ENCODE assay signal across 11 cellular contexts in the genomic region with DNA sequence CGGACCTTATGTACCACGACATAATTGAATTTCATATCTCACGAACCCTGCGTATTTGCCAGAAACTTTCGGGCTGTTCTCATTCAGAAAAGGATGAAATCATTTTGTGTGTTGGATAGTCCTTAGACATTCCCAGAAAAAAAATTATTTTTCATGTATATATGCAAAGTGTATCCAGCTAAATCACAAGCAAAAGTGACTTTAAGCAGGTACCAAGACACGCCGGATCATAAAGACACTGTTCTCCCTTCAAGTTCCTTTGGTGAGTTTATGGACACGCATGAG. TPM values are rescaled to one million over a fixed set of nuclear protein-coding genes. Genes with fewer than 3 reads are reported as not detected.
A peak's percentile ranks its signal among the peaks of the same experiment; 100 is the strongest.
DNase-seq lines count a peak whose midpoint lies in the region; ATAC-seq, FAIRE-seq and TF ChIP-seq lines count a peak whose summit lies in the region.
"Had no signal": no experiment of that assay in that cellular context is flagged by ENCODE, and none has a peak within 500 bp of the region (broad histone marks: within the 10 kb centered on the region; RNA-seq: fewer than 3 reads in every experiment).

No MANE protein-coding gene starts in this region.

- ATAC-seq in GM21360 (IDR thresholded peaks at IDR 0.05; ENCODE audit: unreplicated experiment): no peak
- ATAC-seq in esophagus mucosa: no peak

- H3K4me1 Mint-ChIP-seq in HFFc6 (ENCODE audit: low read depth) (peaks cover 16% of the 10 kb centered on the region), astrocyte (ENCODE audit: low read depth, unreplicated experiment) (no peaks in the 10 kb centered on the region), nephron progenitor cell (peaks cover 40% of the 10 kb centered on the region)

- H3K4me2 ChIP-seq in astrocyte (ENCODE audit: low read length): peak overlapping the region; percentile 53

- no peaks in the 10 kb centered on the region for H3K79me2 ChIP-seq in astrocyte (ENCODE audit: insufficient read depth, low read length)

- H3K27me3 ChIP-seq in BE2C (no peaks in the 10 kb centered on the region), astrocyte (ENCODE audit: insufficient read depth, low read length) (no peaks in the 10 kb centered on the region), HAP-1 (ENCODE audit: low read depth) (no peaks in the 10 kb centered on the region)
- H3K27me3 ChIP-seq: esophagus muscularis mucosa had no signal

- no peak overlapping the region for H2AFZ ChIP-seq in astrocyte (ENCODE audit: low read depth, low read length)

- H3K4me3 ChIP-seq in BE2C (ENCODE audit: low read depth, low read length) (0 out of 2 replicates have a peak overlapping the region, but pooled peaks have one; percentile 24), astrocyte (ENCODE audit: insufficient read depth, low read depth, low read length) (no peak overlapping the region), HAP-1 (no peak overlapping the region)
- H3K4me3 ChIP-seq: esophagus muscularis mucosa, prostate gland had no signal

- no peaks in the 10 kb centered on the region for H3K4me1 ChIP-seq in BE2C
- H3K4me1 ChIP-seq in astrocyte (ENCODE audit: insufficient read depth, low read length): no peaks in the 10 kb centered on the region
- no peaks in the 10 kb centered on the region; the same call in 1 of the 2 replicates for H3K4me1 ChIP-seq in HAP-1
- H3K4me1 ChIP-seq: prostate gland had no signal

- FAIRE-seq in astrocyte (lab: Jason Lieb, UNC): no peak

- H3K27ac Mint-ChIP-seq in HFFc6 (no peak overlapping the region), astrocyte (ENCODE audit: unreplicated experiment) (no peak overlapping the region), nephron progenitor cell (no peak overlapping the region)
- H3K27ac Mint-ChIP-seq: activated naive CD4-positive, alpha-beta T cell treated with anti-CD3 and anti-CD28 coated beads, Interleukin-2, amount 10 ng/mL, durations not matched to agents 7 days and 5 days had no signal

- H4K20me1 ChIP-seq in astrocyte (ENCODE audit: insufficient read depth, low read length): no peaks in the 10 kb centered on the region

- TF ChIP-seq CTCF in BE2C (IDR thresholded peaks at IDR 0.05; ENCODE audit: low read depth, low read length): no peak
- peak; percentile 71 for TF ChIP-seq CTCF in HFFc6 (IDR thresholded peaks at IDR 0.05)
- no peak for TF ChIP-seq CTCF in astrocyte (IDR thresholded peaks at IDR 0.05; ENCODE audit: insufficient read depth, low read depth, low read length)
- TF ChIP-seq CTCF in nephron progenitor cell (IDR thresholded peaks at IDR 0.05): peak; percentile 41

- H3K36me3 ChIP-seq in BE2C: no peaks in the 10 kb centered on the region
- no peaks in the 10 kb centered on the region for H3K36me3 ChIP-seq in astrocyte (ENCODE audit: insufficient read depth, low read length)
- H3K36me3 ChIP-seq in HAP-1 (replicated peaks): no peaks in the 10 kb centered on the region
- H3K36me3 ChIP-seq: prostate gland had no signal

- peak overlapping the region; percentile 2 for H3K9ac ChIP-seq in astrocyte (ENCODE audit: low read length)

- DNase-seq in BE2C: no peak
- DNase-seq in HFFc6: no peak
- no peak for DNase-seq in astrocyte (ENCODE audit: low read depth)
- no peak for DNase-seq in nephron progenitor cell
- DNase-seq in HAP-1 (ENCODE audit: low spot score in 2 of 2): no peak
- no peak for DNase-seq in activated CD8-positive, alpha-beta memory T cell treated with anti-CD3 and anti-CD28 coated beads, Interleukin-2, amount 50 U/mL, for 4 hours

- in situ Hi-C loops in HAP-1 (cut with MboI; ENCODE audit: low sequenced_read_pairs): loop anchor here (10.0 to 25.0 kb wide), 2 partner anchors 172 to 315 kb away; no protein-coding TSS in a partner anchor

- H3K27me3 Mint-ChIP-seq in HFFc6 (ENCODE audit: insufficient read depth): peaks cover 7% of the 10 kb centered on the region
- H3K27me3 Mint-ChIP-seq in astrocyte (ENCODE audit: low read depth, unreplicated experiment): no peaks in the 10 kb centered on the region
- peaks cover 12% of the 10 kb centered on the region for H3K27me3 Mint-ChIP-seq in nephron progenitor cell (ENCODE audit: low read depth, poor library complexity)

- H3K27ac ChIP-seq in astrocyte (ENCODE audit: low read depth, low read length): no peak overlapping the region
- H3K27ac ChIP-seq: esophagus muscularis mucosa, prostate gland had no signal

- H3K4me3 Mint-ChIP-seq in HFFc6: peak overlapping the region; percentile 62; the same call in 1 of the 2 replicates
- no peak overlapping the region for H3K4me3 Mint-ChIP-seq in astrocyte (ENCODE audit: unreplicated experiment)
- H3K4me3 Mint-ChIP-seq in nephron progenitor cell: peak overlapping the region; percentile 24
- H3K4me3 Mint-ChIP-seq: activated naive CD4-positive, alpha-beta T cell treated with anti-CD3 and anti-CD28 coated beads, Interleukin-2, amount 10 ng/mL, durations not matched to agents 7 days and 5 days had no signal

- no peaks in the 10 kb centered on the region for H3K36me3 Mint-ChIP-seq in HFFc6 (ENCODE audit: low read depth)
- peaks cover 2% of the 10 kb centered on the region for H3K36me3 Mint-ChIP-seq in astrocyte (ENCODE audit: low read depth, unreplicated experiment)
- H3K36me3 Mint-ChIP-seq in nephron progenitor cell (ENCODE audit: low read depth): no peaks in the 10 kb centered on the region
- H3K36me3 Mint-ChIP-seq: activated naive CD4-positive, alpha-beta T cell treated with anti-CD3 and anti-CD28 coated beads, Interleukin-2, amount 10 ng/mL, durations not matched to agents 7 days and 5 days had no signal

- H3K9me3 ChIP-seq in BE2C (no peaks in the 10 kb centered on the region), astrocyte (ENCODE audit: insufficient read depth, low read depth, low read length) (no peaks in the 10 kb centered on the region), HAP-1 (no peaks in the 10 kb centered on the region)
- H3K9me3 ChIP-seq: esophagus muscularis mucosa, prostate gland had no signal

- H3K9me3 Mint-ChIP-seq in HFFc6 (no peaks in the 10 kb centered on the region), astrocyte (ENCODE audit: unreplicated experiment) (no peaks in the 10 kb centered on the region), nephron progenitor cell (no peaks in the 10 kb centered on the region)
- H3K9me3 Mint-ChIP-seq: activated naive CD4-positive, alpha-beta T cell treated with anti-CD3 and anti-CD28 coated beads, Interleukin-2, amount 10 ng/mL, durations not matched to agents 7 days and 5 days had no signal

RNA-seq across cellular contexts. Expression of a gene that starts 35.1 kb away (rescaled TPM):
- 32.5 TPM for polyA plus RNA-seq in BE2C (2012; ENCODE audit: insufficient read depth, insufficient read length, low read depth)
- total RNA-seq in HFFc6 (2021; fragmentation: NEBNext Ultra II Directional; extraction: Animal tissue kit (Norgen Biotek cat#: 25700)): 10 to 100 TPM; 18.3 to 26.0 (median 20.4) TPM
- total RNA-seq in astrocyte: 23.0 and 26.8 TPM in 2 replicates
- 10.8 TPM for total RNA-seq in esophagus mucosa

RNA-seq across cellular contexts. Expression of a gene that starts 59.8 kb away (rescaled TPM):
- polyA plus RNA-seq in BE2C (2012; ENCODE audit: insufficient read depth, insufficient read length, low read depth): 22.6 TPM
- total RNA-seq in HFFc6 (2021; fragmentation: NEBNext Ultra II Directional; extraction: Animal tissue kit (Norgen Biotek cat#: 25700)): 10 to 100 TPM; 15.8 to 19.9 (median 18.1) TPM
- total RNA-seq in astrocyte (19.0 and 21.8 TPM in 2 replicates), esophagus mucosa (11.2 TPM)

Comparison
In these comparisons a context has a peak if more than half of its experiments do, and no peak if none do; other contexts are left out.
1. CTCF ChIP-seq: peak in HFFc6 (single experiment) and nephron progenitor cell (single experiment); none in BE2C (single experiment) and astrocyte (single experiment).